ENCODE assay signal across 20 cellular contexts in the genomic region with DNA sequence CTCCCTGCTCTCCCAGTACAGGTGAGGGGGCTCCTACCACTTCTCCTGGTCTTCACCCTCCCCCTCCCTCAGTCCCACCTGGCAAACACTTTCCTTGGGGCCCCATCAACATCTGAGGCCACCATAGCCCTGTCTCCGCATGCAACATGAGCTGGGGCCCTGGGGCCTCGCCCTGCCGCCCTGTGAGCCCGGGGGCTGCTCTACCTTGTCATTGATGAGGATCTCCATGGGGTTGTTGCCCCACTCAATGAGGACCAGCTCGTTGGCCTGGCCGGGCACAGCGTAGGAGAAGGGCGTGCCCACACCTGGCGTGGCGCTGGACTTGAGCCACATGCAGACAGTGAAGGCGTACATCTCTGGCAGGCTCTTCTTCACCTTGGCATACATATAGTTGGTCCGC. TPM values are rescaled to one million over a fixed set of nuclear protein-coding genes. Genes with fewer than 3 reads are reported as not detected.
DNase-seq lines count a peak whose midpoint lies in the region; ATAC-seq, FAIRE-seq and TF ChIP-seq lines count a peak whose summit lies in the region.
"Had no signal": no experiment of that assay in that cellular context is flagged by ENCODE, and none has a peak within 500 bp of the region (broad histone marks: within the 10 kb centered on the region; RNA-seq: fewer than 3 reads in every experiment).

No MANE protein-coding gene starts in this region.

- peak overlapping the region; percentile 24 for H2AFZ ChIP-seq in IMR-90 (replicated peaks; ENCODE audit: low read length, poor library complexity)

- no peak for TF ChIP-seq POLR2A in IMR-90 (IDR thresholded peaks at IDR 0.05; ENCODE audit: low read depth, low read length)

- POLR2A ChIA-PET in IMR-90 (lab: Charles Lee; ENCODE audit: unreplicated experiment) = interaction anchor here (0.6 kb wide), 1 partner anchor 133 kb away, joined by 4 read pairs; no protein-coding TSS in a partner anchor

- H3K36me3 Mint-ChIP-seq in activated naive CD4-positive, alpha-beta T cell treated with anti-CD3 and anti-CD28 coated beads, Interleukin-2, amount 10 ng/mL, durations not matched to agents 7 days and 5 days = peaks cover 34% of the 10 kb centered on the region
- H3K36me3 Mint-ChIP-seq in activated naive CD4-positive, alpha-beta T cell treated with anti-CD3 and anti-CD28 coated beads, Interleukin-2, amount 50 U/mL, for 72 hours = peaks cover 0 to 48% of the 10 kb centered on the region in 2 donors
- H3K36me3 Mint-ChIP-seq in immature natural killer cell = no peaks in the 10 kb centered on the region
- H3K36me3 Mint-ChIP-seq: CD4-positive, alpha-beta memory T cell had no signal

- peaks cover 25% of the 10 kb centered on the region for H3K27me3 ChIP-seq in IMR-90 (ENCODE audit: control insufficient read depth, insufficient read depth, low read length)

- 86% methylated on average over 6 of the region's 12 CpGs; no CpG with 5 or more reads in 1 of the 2 experiments for WGBS in IMR-90 (ENCODE audit: extremely low coverage in 2 of 2, insufficient read length in 1 of 2), 2 experiments

- H3K56ac ChIP-seq in IMR-90 (ENCODE audit: extremely low read depth, insufficient read depth, low read length) = no peak overlapping the region

- no peak overlapping the region for H4K8ac ChIP-seq in IMR-90 (ENCODE audit: low read depth in 2 of 2, low read length in 2 of 2)

- peaks cover 0 to 15% of the 10 kb centered on the region in 2 experiments; a peak in 1 of 4 replicates for H3K79me1 ChIP-seq in IMR-90 (ENCODE audit: low read depth in 1 of 2, low read length in 2 of 2)

- CTCF ChIA-PET in activated naive CD4-positive, alpha-beta T cell treated with anti-CD3 and anti-CD28 coated beads, Interleukin-2, amount 10 ng/mL, durations not matched to agents 7 days and 5 days (lab: Charles Lee) = interaction anchor here (0.8 kb wide), 1 partner anchor 103 kb away, joined by 3 read pairs; no protein-coding TSS in a partner anchor
- CTCF ChIA-PET in IMR-90 (lab: Yijun Ruan, JAX) = interaction anchor here (0.9 to 1.0 kb wide), 2 partner anchors 103 to 360 kb away, joined by 3 read pairs; no protein-coding TSS in a partner anchor

- no peak for FAIRE-seq in GM19239 (lab: Jason Lieb, UNC)
- FAIRE-seq: A204.1, GM12892, GM18507 had no signal

- no peak overlapping the region for H2BK120ac ChIP-seq in IMR-90 (ENCODE audit: low read depth, low read length)

- H3K27me3 Mint-ChIP-seq in activated naive CD4-positive, alpha-beta T cell treated with anti-CD3 and anti-CD28 coated beads, Interleukin-2, amount 10 ng/mL, durations not matched to agents 7 days and 5 days = peaks cover 96% of the 10 kb centered on the region
- peaks cover 14 to 35% (median 15%) of the 10 kb centered on the region in 3 donors for H3K27me3 Mint-ChIP-seq in immature natural killer cell (ENCODE audit: low read depth in 3 of 3)

- peaks cover 46% of the 10 kb centered on the region for H4K20me1 ChIP-seq in IMR-90 (ENCODE audit: insufficient read depth, low read length)

- H3K4me1 Mint-ChIP-seq in activated naive CD4-positive, alpha-beta T cell treated with anti-CD3 and anti-CD28 coated beads, Interleukin-2, amount 10 ng/mL, durations not matched to agents 7 days and 5 days = peaks cover 49% of the 10 kb centered on the region
- peaks cover 52 to 56% of the 10 kb centered on the region in 2 donors for H3K4me1 Mint-ChIP-seq in immature natural killer cell

- H3K4me1 ChIP-seq in IMR-90 (ENCODE audit: control insufficient read depth, insufficient read depth, low read length) = peaks cover 4% of the 10 kb centered on the region; the same call in 1 of the 2 replicates
- H3K4me1 ChIP-seq: HAP-1 had no signal

- H3K14ac ChIP-seq in IMR-90 (replicated peaks; ENCODE audit: low read depth, low read length) = no peak overlapping the region

- H2AK9ac ChIP-seq in IMR-90 (replicated peaks; ENCODE audit: low read depth, low read length, poor library complexity) = peak overlapping the region; percentile 58

- TF ChIP-seq RAD21 in IMR-90 (IDR thresholded peaks at IDR 0.05; ENCODE audit: low read length) = no peak

- no peak for ATAC-seq in activated naive CD4-positive, alpha-beta T cell treated with anti-CD3 and anti-CD28 coated beads, Interleukin-2, amount 50 U/mL, for 72 hours
- no peak for ATAC-seq in IMR-90 (ENCODE audit: low read depth)
- no peak for ATAC-seq in HG02571 (IDR thresholded peaks at IDR 0.05; ENCODE audit: unreplicated experiment)

- no peak overlapping the region for H2BK5ac ChIP-seq in IMR-90 (ENCODE audit: low read depth, low read length, poor library complexity, severe bottlenecking)

- H3K23ac ChIP-seq in IMR-90 (ENCODE audit: low read depth, low read length) = no peak overlapping the region

- H2BK15ac ChIP-seq in IMR-90 (ENCODE audit: low read depth, low read length) = no peak overlapping the region

- no peak overlapping the region for H4K5ac ChIP-seq in IMR-90 (ENCODE audit: low read depth, low read length)

- H2AK5ac ChIP-seq in IMR-90 (ENCODE audit: low read depth, low read length) = no peak overlapping the region

- dilution Hi-C loops in IMR-90 (cut with HindIII; ENCODE audit: low sequenced_read_pairs, unreplicated experiment) = no loop called here

- no peak for TF ChIP-seq CTCF in IMR-90 (conservative IDR thresholded peaks at IDR 0.05; ENCODE audit: low read depth, low read length)

- no peak overlapping the region for H3K4me2 ChIP-seq in IMR-90 (ENCODE audit: low read depth, low read length)

- BruUV-seq in IMR-90 (replicated peaks; lab: Mats Ljungman, UMichigan) = no TSS peak

- no peak overlapping the region for H2BK20ac ChIP-seq in IMR-90 (ENCODE audit: low read depth, low read length)

- no peak overlapping the region for H4K91ac ChIP-seq in IMR-90 (ENCODE audit: insufficient read depth, low read depth, low read length)

- DNase-seq in activated naive CD4-positive, alpha-beta T cell treated with anti-CD3 and anti-CD28 coated beads, Interleukin-2, amount 10 ng/mL, durations not matched to agents 7 days and 5 days = no peak
- DNase-seq in activated naive CD4-positive, alpha-beta T cell treated with anti-CD3 and anti-CD28 coated beads, Interleukin-2, amount 50 U/mL, for 72 hours (ENCODE audit: low spot score in 2 of 2) = no peak
- DNase-seq in IMR-90 (no peak), immature natural killer cell (no peak), GM19239 (ENCODE audit: insufficient read length, low spot score) (no peak), T-helper 9 cell (no peak)
- DNase-seq: DMS153, DMS79, GDM1, GOT3 had no signal

- H3K4ac ChIP-seq in IMR-90 (ENCODE audit: low read depth, low read length) = no peak overlapping the region

- H3K9me3 ChIP-seq in IMR-90 (ENCODE audit: control insufficient read depth, insufficient read depth, low read length) = no peaks in the 10 kb centered on the region
- H3K9me3 ChIP-seq: BLaER1, HAP-1 had no signal

- peaks cover 6% of the 10 kb centered on the region; the same call in 1 of the 2 replicates for H3K36me3 ChIP-seq in IMR-90 (ENCODE audit: control insufficient read depth, insufficient read depth, low read length)
- H3K36me3 ChIP-seq: BLaER1 had no signal

- no peak overlapping the region for H3K18ac ChIP-seq in IMR-90 (ENCODE audit: low read depth, low read length)

- peak overlapping the region; percentile 16 for H3K4me3 Mint-ChIP-seq in activated naive CD4-positive, alpha-beta T cell treated with anti-CD3 and anti-CD28 coated beads, Interleukin-2, amount 10 ng/mL, durations not matched to agents 7 days and 5 days
- peak overlapping the region in 3 of 5 donors; percentile 21 to 53 (median 38) for H3K4me3 Mint-ChIP-seq in immature natural killer cell

- H3K27ac ChIP-seq in IMR-90 (ENCODE audit: insufficient read depth, low read length) (no peak overlapping the region), cingulate gyrus (ENCODE audit: low read depth, low read length) (peak overlapping the region; percentile 19)
- H3K27ac ChIP-seq: BLaER1 had no signal

- H3K9me1 ChIP-seq in IMR-90 (ENCODE audit: insufficient read depth, low read length) = peaks cover 2% of the 10 kb centered on the region; the same call in 1 of the 2 replicates

- no peaks in the 10 kb centered on the region for H3K9me3 Mint-ChIP-seq in activated naive CD4-positive, alpha-beta T cell treated with anti-CD3 and anti-CD28 coated beads, Interleukin-2, amount 10 ng/mL, durations not matched to agents 7 days and 5 days
- no peaks in the 10 kb centered on the region for H3K9me3 Mint-ChIP-seq in activated naive CD4-positive, alpha-beta T cell treated with anti-CD3 and anti-CD28 coated beads, Interleukin-2, amount 50 U/mL, for 72 hours
- no peaks in the 10 kb centered on the region for H3K9me3 Mint-ChIP-seq in immature natural killer cell
- H3K9me3 Mint-ChIP-seq: CD4-positive, alpha-beta memory T cell had no signal

- H3K9ac ChIP-seq in IMR-90 (ENCODE audit: low read depth, low read length) = no peak overlapping the region
- H3K9ac ChIP-seq: BLaER1 had no signal

- in situ Hi-C loops in IMR-90 (cut with MboI; ENCODE audit: low sequenced_read_pairs) = no loop called here

- intact Hi-C loops in IMR-90 (cut with micrococcal nuclease) = loop anchor here (5.0 to 10.0 kb wide), 2 partner anchors 46 to 382 kb away; no protein-coding TSS in a partner anchor

- no peak overlapping the region for H3K4me3 ChIP-seq in IMR-90 (ENCODE audit: insufficient read depth, low read depth, low read length)
- H3K4me3 ChIP-seq: BLaER1, HAP-1 had no signal

- H3K27ac Mint-ChIP-seq in activated naive CD4-positive, alpha-beta T cell treated with anti-CD3 and anti-CD28 coated beads, Interleukin-2, amount 10 ng/mL, durations not matched to agents 7 days and 5 days = no peak overlapping the region
- no peak overlapping the region for H3K27ac Mint-ChIP-seq in activated naive CD4-positive, alpha-beta T cell treated with anti-CD3 and anti-CD28 coated beads, Interleukin-2, amount 50 U/mL, for 72 hours
- peak overlapping the region in 2 of 6 donors; percentile 69 to 90 for H3K27ac Mint-ChIP-seq in immature natural killer cell
- H3K27ac Mint-ChIP-seq: CD14-positive monocyte; CD4-positive, alpha-beta memory T cell had no signal

TF ChIP-seq in IMR-90, 13 proteins besides CTCF, POLR2A, EP300 and RAD21 (continues in another document):
- no peak for TF ChIP-seq BHLHE40 (IDR thresholded peaks at IDR 0.05; ENCODE audit: low read depth, low read length)

RNA-seq across cellular contexts. Expression of gene NPTX1, which starts 3.4 kb away (rescaled TPM):
- 100 to 1,000 TPM in 1 of 2 donors, 10 to 100 TPM in 1; 23.0 to 135 TPM for total RNA-seq in activated naive CD4-positive, alpha-beta T cell treated with anti-CD3 and anti-CD28 coated beads, Interleukin-2, amount 50 U/mL, for 72 hours
- total RNA-seq in IMR-90 (2012; rRNA removed) = 20.8 and 23.3 TPM in 2 replicates
- polyA plus RNA-seq in IMR-90 (2012; rRNA removed) (39.5 and 47.0 TPM in 2 replicates), immature natural killer cell (1 to 10 TPM in 1 of 3 donors, under 1 TPM in 1, not detected in 1; 0.13 to 1.5 TPM)
- 40.9 and 41.7 TPM in 2 replicates for polyA plus RNA-seq in IMR-90 (2012; cell fraction: cytosol; rRNA removed)
- 52.2 and 63.8 TPM in 2 replicates for polyA plus RNA-seq in IMR-90 (2012; cell fraction: nucleus; rRNA removed; ENCODE audit: low replicate concordance)
- total RNA-seq: CD4-positive, alpha-beta memory T cell; HT-29 had no signal
- polyA plus RNA-seq: CD14-positive monocyte had no signal

RNA-seq across cellular contexts. Expression of gene ENDOV, which starts 58.0 kb away (rescaled TPM):
- total RNA-seq in activated naive CD4-positive, alpha-beta T cell treated with anti-CD3 and anti-CD28 coated beads, Interleukin-2, amount 50 U/mL, for 72 hours = 10 to 100 TPM in 1 of 2 donors, 1 to 10 TPM in 1; 8.8 to 13.0 TPM
- 9.4 and 15.1 TPM in 2 replicates for total RNA-seq in IMR-90 (2012; rRNA removed)
- polyA plus RNA-seq in IMR-90 (2012; rRNA removed) = 30.3 and 33.4 TPM in 2 replicates
- polyA plus RNA-seq in IMR-90 (2012; cell fraction: cytosol; rRNA removed) = 42.5 and 47.9 TPM in 2 replicates
- polyA plus RNA-seq in IMR-90 (2012; cell fraction: nucleus; rRNA removed; ENCODE audit: low replicate concordance) = 50.0 and 67.2 TPM in 2 replicates
- 10 to 100 TPM in 1 of 3 donors, 1 to 10 TPM in 2; 8.1 to 11.7 (median 8.7) TPM for polyA plus RNA-seq in immature natural killer cell
